1 cellular context compared by ENCODE assay signal in the genomic region with DNA sequence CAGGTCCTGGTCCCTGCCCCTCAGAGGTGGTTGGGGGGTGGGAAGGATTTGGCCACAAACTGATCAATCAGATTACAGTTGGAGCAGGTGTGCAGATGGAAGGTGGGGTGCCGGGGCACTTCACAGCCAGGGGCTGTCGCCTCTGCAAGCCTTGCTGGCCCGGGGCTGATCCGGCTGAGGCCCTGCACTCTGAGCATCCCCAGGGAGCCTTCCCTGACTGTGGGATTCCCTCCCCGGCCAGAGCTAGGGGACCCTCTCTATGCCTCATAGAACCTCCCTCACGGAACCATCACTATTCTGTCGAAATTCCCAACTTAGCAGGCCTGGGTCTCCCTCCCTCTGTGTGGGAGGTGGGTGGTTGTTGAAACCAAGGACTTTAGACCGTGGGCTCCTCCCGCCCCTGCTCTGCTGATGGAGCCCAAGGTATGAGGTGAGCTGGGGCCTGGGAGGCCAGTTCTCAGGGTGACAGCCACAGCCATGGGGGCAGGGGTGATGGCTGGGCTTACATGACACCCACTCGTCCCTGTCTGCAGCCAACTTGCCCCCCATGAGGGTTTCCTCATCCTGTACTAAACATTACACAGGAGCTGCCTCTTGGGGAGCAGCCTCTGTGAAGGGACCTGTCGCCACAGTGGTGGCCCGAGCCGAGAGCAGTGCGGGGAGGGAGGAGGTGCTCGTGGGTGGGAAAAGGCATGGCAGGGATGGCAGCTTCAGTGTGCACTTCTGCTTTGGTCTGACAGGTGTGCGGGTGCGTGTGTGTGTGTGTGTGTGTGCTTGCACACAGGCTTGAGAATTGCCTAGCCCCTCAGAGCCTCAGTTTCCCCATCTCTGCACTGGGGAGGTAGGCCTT.
A peak's percentile ranks its signal among the peaks of the same experiment; 100 is the strongest.
TF ChIP-seq lines count a peak whose summit lies in the region.

No MANE protein-coding gene starts in this region.

TF ChIP-seq in HepG2, 621 proteins besides CTCF, POLR2A, EP300 and RAD21 (continued from another document and continues in another):
- no peak for TF ChIP-seq ZNF460 (CRISPR knock-in tag; IDR thresholded peaks at IDR 0.05; ENCODE audit: borderline replicate concordance)
- TF ChIP-seq FOXM1 (CRISPR knock-in tag; IDR thresholded peaks at IDR 0.05): no peak
- no peak for TF ChIP-seq ZNF547 (CRISPR knock-in tag; IDR thresholded peaks at IDR 0.05)
- peak; percentile 19; the same call in 1 of the 2 replicates for TF ChIP-seq SP4 (CRISPR knock-in tag; IDR thresholded peaks at IDR 0.05)
- no peak for TF ChIP-seq MTA3 (CRISPR knock-in tag; IDR thresholded peaks at IDR 0.05)
- peak; percentile 60; the same call in 1 of the 2 replicates for TF ChIP-seq NCOA2 (CRISPR knock-in tag; IDR thresholded peaks at IDR 0.05)
- TF ChIP-seq TCF12 (IDR thresholded peaks at IDR 0.05): no peak
- TF ChIP-seq TCF12 (CRISPR knock-in tag; IDR thresholded peaks at IDR 0.05): no peak
- no peak for TF ChIP-seq DDIT3 (CRISPR knock-in tag; IDR thresholded peaks at IDR 0.05)
- no peak for TF ChIP-seq TAF15 (IDR thresholded peaks at IDR 0.05; ENCODE audit: low read depth, low read length, poor library complexity, severe bottlenecking)
- TF ChIP-seq ZNF136 (CRISPR knock-in tag; IDR thresholded peaks at IDR 0.05; ENCODE audit: low read depth): no peak
- no peak for TF ChIP-seq NFIC (IDR thresholded peaks at IDR 0.05; ENCODE audit: low read length)
- no peak for TF ChIP-seq ZNF878 (CRISPR knock-in tag; IDR thresholded peaks at IDR 0.05)
- no peak for TF ChIP-seq ZNF558 (CRISPR knock-in tag; IDR thresholded peaks at IDR 0.05; ENCODE audit: borderline replicate concordance)
- TF ChIP-seq TRAFD1 (CRISPR knock-in tag; IDR thresholded peaks at IDR 0.05; ENCODE audit: borderline replicate concordance): no peak
- TF ChIP-seq SRF (IDR thresholded peaks at IDR 0.05; ENCODE audit: low read depth, low read length): no peak
- TF ChIP-seq TGIF2 (CRISPR knock-in tag; IDR thresholded peaks at IDR 0.05): no peak
- peak; percentile 32; the same call in 1 of the 3 replicates for TF ChIP-seq MXI1 (IDR thresholded peaks at IDR 0.05; ENCODE audit: borderline replicate concordance, low read depth, low read length)
- peak; percentile 71; the same call in 1 of the 2 replicates for TF ChIP-seq HIVEP1 (CRISPR knock-in tag; IDR thresholded peaks at IDR 0.05)
- 0 out of 2 replicates have a peak, but pooled peaks have one; percentile 56 for TF ChIP-seq ZFP90 (CRISPR knock-in tag; IDR thresholded peaks at IDR 0.05; ENCODE audit: borderline replicate concordance)
- TF ChIP-seq ELF3 (CRISPR knock-in tag; IDR thresholded peaks at IDR 0.05): 0 out of 2 replicates have a peak, but pooled peaks have one; percentile 38
- TF ChIP-seq FOXA3 (CRISPR knock-in tag; IDR thresholded peaks at IDR 0.05): peak; percentile 53
- TF ChIP-seq ZNF709 (CRISPR knock-in tag; IDR thresholded peaks at IDR 0.05): no peak
- no peak for TF ChIP-seq NFKB2 (CRISPR knock-in tag; IDR thresholded peaks at IDR 0.05; ENCODE audit: borderline replicate concordance)
- TF ChIP-seq, protein P1, sequence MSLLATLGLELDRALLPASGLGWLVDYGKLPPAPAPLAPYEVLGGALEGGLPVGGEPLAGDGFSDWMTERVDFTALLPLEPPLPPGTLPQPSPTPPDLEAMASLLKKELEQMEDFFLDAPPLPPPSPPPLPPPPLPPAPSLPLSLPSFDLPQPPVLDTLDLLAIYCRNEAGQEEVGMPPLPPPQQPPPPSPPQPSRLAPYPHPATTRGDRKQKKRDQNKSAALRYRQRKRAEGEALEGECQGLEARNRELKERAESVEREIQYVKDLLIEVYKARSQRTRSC (CRISPR knock-in tag; IDR thresholded peaks at IDR 0.05; ENCODE audit: low read depth): no peak
- TF ChIP-seq ZNF580 (CRISPR knock-in tag; IDR thresholded peaks at IDR 0.05; ENCODE audit: borderline replicate concordance, low read depth): peak; percentile 47; the same call in 1 of the 2 replicates
- no peak; the same call in 1 of the 2 replicates for TF ChIP-seq TOPORS (CRISPR knock-in tag; IDR thresholded peaks at IDR 0.05)
- TF ChIP-seq MAFG (CRISPR knock-in tag; IDR thresholded peaks at IDR 0.05): no peak
- TF ChIP-seq SP5 (CRISPR knock-in tag; IDR thresholded peaks at IDR 0.05; ENCODE audit: borderline replicate concordance, low read depth): peak; percentile 90
- TF ChIP-seq SALL2 (CRISPR knock-in tag; IDR thresholded peaks at IDR 0.05): no peak
- TF ChIP-seq, protein P2, sequence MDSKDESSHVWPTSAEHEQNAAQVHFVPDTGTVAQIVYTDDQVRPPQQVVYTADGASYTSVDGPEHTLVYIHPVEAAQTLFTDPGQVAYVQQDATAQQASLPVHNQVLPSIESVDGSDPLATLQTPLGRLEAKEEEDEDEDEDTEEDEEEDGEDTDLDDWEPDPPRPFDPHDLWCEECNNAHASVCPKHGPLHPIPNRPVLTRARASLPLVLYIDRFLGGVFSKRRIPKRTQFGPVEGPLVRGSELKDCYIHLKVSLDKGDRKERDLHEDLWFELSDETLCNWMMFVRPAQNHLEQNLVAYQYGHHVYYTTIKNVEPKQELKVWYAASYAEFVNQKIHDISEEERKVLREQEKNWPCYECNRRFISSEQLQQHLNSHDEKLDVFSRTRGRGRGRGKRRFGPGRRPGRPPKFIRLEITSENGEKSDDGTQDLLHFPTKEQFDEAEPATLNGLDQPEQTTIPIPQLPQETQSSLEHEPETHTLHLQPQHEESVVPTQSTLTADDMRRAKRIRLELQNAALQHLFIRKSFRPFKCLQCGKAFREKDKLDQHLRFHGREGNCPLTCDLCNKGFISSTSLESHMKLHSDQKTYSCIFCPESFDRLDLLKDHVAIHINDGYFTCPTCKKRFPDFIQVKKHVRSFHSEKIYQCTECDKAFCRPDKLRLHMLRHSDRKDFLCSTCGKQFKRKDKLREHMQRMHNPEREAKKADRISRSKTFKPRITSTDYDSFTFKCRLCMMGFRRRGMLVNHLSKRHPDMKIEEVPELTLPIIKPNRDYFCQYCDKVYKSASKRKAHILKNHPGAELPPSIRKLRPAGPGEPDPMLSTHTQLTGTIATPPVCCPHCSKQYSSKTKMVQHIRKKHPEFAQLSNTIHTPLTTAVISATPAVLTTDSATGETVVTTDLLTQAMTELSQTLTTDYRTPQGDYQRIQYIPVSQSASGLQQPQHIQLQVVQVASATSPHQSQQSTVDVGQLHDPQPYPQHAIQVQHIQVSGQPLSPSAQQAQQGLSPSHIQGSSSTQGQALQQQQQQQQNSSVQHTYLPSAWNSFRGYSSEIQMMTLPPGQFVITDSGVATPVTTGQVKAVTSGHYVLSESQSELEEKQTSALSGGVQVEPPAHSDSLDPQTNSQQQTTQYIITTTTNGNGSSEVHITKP (CRISPR knock-in tag; IDR thresholded peaks at IDR 0.05; ENCODE audit: low read depth): no peak
- TF ChIP-seq, protein P3, sequence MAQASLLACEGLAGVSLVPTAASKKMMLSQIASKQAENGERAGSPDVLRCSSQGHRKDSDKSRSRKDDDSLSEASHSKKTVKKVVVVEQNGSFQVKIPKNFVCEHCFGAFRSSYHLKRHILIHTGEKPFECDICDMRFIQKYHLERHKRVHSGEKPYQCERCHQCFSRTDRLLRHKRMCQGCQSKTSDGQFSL (CRISPR knock-in tag; IDR thresholded peaks at IDR 0.05): no peak
- TF ChIP-seq THAP11 (CRISPR knock-in tag; IDR thresholded peaks at IDR 0.05): no peak
- no peak for TF ChIP-seq SMARCE1 (IDR thresholded peaks at IDR 0.05; ENCODE audit: borderline replicate concordance)
- no peak for TF ChIP-seq REL (CRISPR knock-in tag; conservative IDR thresholded peaks at IDR 0.05)
- TF ChIP-seq ZNF704 (CRISPR knock-in tag; IDR thresholded peaks at IDR 0.05; ENCODE audit: borderline replicate concordance): no peak
- no peak for TF ChIP-seq ZSCAN22 (CRISPR knock-in tag; IDR thresholded peaks at IDR 0.05)
- TF ChIP-seq BRD4 (CRISPR knock-in tag; IDR thresholded peaks at IDR 0.05): no peak
- no peak for TF ChIP-seq CBFB (CRISPR knock-in tag; IDR thresholded peaks at IDR 0.05)
- TF ChIP-seq ZNF644 (CRISPR knock-in tag; IDR thresholded peaks at IDR 0.05; ENCODE audit: low read depth): peak; percentile 70; the same call in 1 of the 2 replicates
- TF ChIP-seq ZNF607 (CRISPR knock-in tag; IDR thresholded peaks at IDR 0.05; ENCODE audit: borderline replicate concordance): no peak
- TF ChIP-seq IRX3 (CRISPR knock-in tag; IDR thresholded peaks at IDR 0.05; ENCODE audit: borderline replicate concordance, low read depth): peak; percentile 48; the same call in 1 of the 2 replicates
- TF ChIP-seq ZNF44 (CRISPR knock-in tag; IDR thresholded peaks at IDR 0.05): no peak
- TF ChIP-seq ZNF781 (CRISPR knock-in tag; IDR thresholded peaks at IDR 0.05; ENCODE audit: borderline replicate concordance, not compliant biosample characterization): no peak
- TF ChIP-seq, protein P4, sequence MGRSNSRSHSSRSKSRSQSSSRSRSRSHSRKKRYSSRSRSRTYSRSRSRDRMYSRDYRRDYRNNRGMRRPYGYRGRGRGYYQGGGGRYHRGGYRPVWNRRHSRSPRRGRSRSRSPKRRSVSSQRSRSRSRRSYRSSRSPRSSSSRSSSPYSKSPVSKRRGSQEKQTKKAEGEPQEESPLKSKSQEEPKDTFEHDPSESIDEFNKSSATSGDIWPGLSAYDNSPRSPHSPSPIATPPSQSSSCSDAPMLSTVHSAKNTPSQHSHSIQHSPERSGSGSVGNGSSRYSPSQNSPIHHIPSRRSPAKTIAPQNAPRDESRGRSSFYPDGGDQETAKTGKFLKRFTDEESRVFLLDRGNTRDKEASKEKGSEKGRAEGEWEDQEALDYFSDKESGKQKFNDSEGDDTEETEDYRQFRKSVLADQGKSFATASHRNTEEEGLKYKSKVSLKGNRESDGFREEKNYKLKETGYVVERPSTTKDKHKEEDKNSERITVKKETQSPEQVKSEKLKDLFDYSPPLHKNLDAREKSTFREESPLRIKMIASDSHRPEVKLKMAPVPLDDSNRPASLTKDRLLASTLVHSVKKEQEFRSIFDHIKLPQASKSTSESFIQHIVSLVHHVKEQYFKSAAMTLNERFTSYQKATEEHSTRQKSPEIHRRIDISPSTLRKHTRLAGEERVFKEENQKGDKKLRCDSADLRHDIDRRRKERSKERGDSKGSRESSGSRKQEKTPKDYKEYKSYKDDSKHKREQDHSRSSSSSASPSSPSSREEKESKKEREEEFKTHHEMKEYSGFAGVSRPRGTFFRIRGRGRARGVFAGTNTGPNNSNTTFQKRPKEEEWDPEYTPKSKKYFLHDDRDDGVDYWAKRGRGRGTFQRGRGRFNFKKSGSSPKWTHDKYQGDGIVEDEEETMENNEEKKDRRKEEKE (IDR thresholded peaks at IDR 0.05): no peak
- TF ChIP-seq, protein P5, sequence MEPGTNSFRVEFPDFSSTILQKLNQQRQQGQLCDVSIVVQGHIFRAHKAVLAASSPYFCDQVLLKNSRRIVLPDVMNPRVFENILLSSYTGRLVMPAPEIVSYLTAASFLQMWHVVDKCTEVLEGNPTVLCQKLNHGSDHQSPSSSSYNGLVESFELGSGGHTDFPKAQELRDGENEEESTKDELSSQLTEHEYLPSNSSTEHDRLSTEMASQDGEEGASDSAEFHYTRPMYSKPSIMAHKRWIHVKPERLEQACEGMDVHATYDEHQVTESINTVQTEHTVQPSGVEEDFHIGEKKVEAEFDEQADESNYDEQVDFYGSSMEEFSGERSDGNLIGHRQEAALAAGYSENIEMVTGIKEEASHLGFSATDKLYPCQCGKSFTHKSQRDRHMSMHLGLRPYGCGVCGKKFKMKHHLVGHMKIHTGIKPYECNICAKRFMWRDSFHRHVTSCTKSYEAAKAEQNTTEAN (CRISPR knock-in tag; conservative IDR thresholded peaks at IDR 0.05): 0 out of 2 replicates have a peak, but pooled peaks have one; percentile 32
- no peak for TF ChIP-seq FOSL1 (CRISPR knock-in tag; IDR thresholded peaks at IDR 0.05; ENCODE audit: borderline replicate concordance)
- no peak for TF ChIP-seq PREB (CRISPR knock-in tag; IDR thresholded peaks at IDR 0.05)
- no peak for TF ChIP-seq ZFP36L1 (CRISPR knock-in tag; IDR thresholded peaks at IDR 0.05)
